Comparison of ENCODE assay signal across 13 cellular contexts in genomic region chr11:44868021-44868420, GRCh38.
A peak's percentile ranks its signal among the peaks of the same experiment; 100 is the strongest.
DNase-seq lines count a peak whose midpoint lies in the region; TF ChIP-seq lines count a peak whose summit lies in the region.
"Had no signal": no experiment of that assay in that cellular context is flagged by ENCODE, and none has a peak within 500 bp of the region (broad histone marks: within the 10 kb centered on the region; RNA-seq: fewer than 3 reads in every experiment).

No MANE protein-coding gene starts in this region.

- TF ChIP-seq CTCF in left ventricle myocardium inferior (IDR thresholded peaks at IDR 0.05; ENCODE audit: borderline replicate concordance), result no peak

- peaks cover 57% of the 10 kb centered on the region for H3K4me1 ChIP-seq in left ventricle myocardium inferior
- H3K4me1 ChIP-seq in NT2/D1 (ENCODE audit: insufficient read depth, insufficient read length), result peaks cover 29% of the 10 kb centered on the region
- peaks cover 48% of the 10 kb centered on the region for H3K4me1 ChIP-seq in muscle layer of colon (ENCODE audit: insufficient read depth, low read length)

- H3K4me3 ChIP-seq in left ventricle myocardium inferior (no peak overlapping the region), NT2/D1 (ENCODE audit: insufficient read length, low read depth) (no peak overlapping the region), muscle layer of colon (ENCODE audit: low read depth in 1 of 2, low read length in 2 of 2) (no peak overlapping the region)
- H3K4me3 ChIP-seq: SJCRH30 had no signal

- H3K36me3 ChIP-seq in left ventricle myocardium inferior (no peaks in the 10 kb centered on the region), NT2/D1 (ENCODE audit: insufficient read depth, insufficient read length, low read length) (peaks cover 22% of the 10 kb centered on the region), muscle layer of colon (ENCODE audit: insufficient read depth, low read length) (no peaks in the 10 kb centered on the region)
- H3K36me3 ChIP-seq: SJCRH30 had no signal

- H3K27ac ChIP-seq in left ventricle myocardium inferior (replicated peaks), result peak overlapping the region; percentile 52
- H3K27ac ChIP-seq in muscle layer of colon (ENCODE audit: low read depth, low read length), result peak overlapping the region; percentile 79
- H3K27ac ChIP-seq: RWPE1, SJCRH30 had no signal

- H3K27me3 ChIP-seq in left ventricle myocardium inferior (ENCODE audit: low read depth) (no peaks in the 10 kb centered on the region), NT2/D1 (ENCODE audit: insufficient read depth, insufficient read length) (no peaks in the 10 kb centered on the region), muscle layer of colon (ENCODE audit: control insufficient read depth in 1 of 2, insufficient read depth in 2 of 2, low read length in 2 of 2) (no peaks in the 10 kb centered on the region)
- H3K27me3 ChIP-seq: SJCRH30 had no signal

- peak overlapping the region; percentile 15 for H3K9ac ChIP-seq in NT2/D1 (ENCODE audit: insufficient read length, low read depth)
- no peak overlapping the region for H3K9ac ChIP-seq in muscle layer of colon (ENCODE audit: low read length)

- intact Hi-C loops in left ventricle myocardium inferior (cut with micrococcal nuclease) (no loop called here), cardiac septum (cut with DNase I) (no loop called here)

- H3K9me3 ChIP-seq in left ventricle myocardium inferior (replicated peaks), result peaks cover 5% of the 10 kb centered on the region
- H3K9me3 ChIP-seq in NT2/D1 (ENCODE audit: insufficient read depth, low read length), result no peaks in the 10 kb centered on the region
- no peaks in the 10 kb centered on the region for H3K9me3 ChIP-seq in muscle layer of colon (ENCODE audit: low read length)
- H3K9me3 ChIP-seq: SJCRH30 had no signal

- DNase-seq in left ventricle myocardium inferior (no peak), cardiac septum (ENCODE audit: low spot score) (no peak), NT2/D1 (ENCODE audit: low read depth, low spot score) (no peak), amniotic stem cell (lab: John Stamatoyannopoulos, UW) (no peak), NCI-H2227 (lab: John Stamatoyannopoulos, UW; ENCODE audit: unreplicated experiment) (no peak), GM19238 (ENCODE audit: insufficient read length, low spot score) (no peak), pons (ENCODE audit: low spot score) (no peak)
- DNase-seq: C1 segment of cervical spinal cord; NCI-H510A; NK-92 treated with Interleukin-12 subunit alpha and Interleukin-12 subunit beta, amount 100 ng/mL, for 24 hours had no signal
